In the genomic region with DNA sequence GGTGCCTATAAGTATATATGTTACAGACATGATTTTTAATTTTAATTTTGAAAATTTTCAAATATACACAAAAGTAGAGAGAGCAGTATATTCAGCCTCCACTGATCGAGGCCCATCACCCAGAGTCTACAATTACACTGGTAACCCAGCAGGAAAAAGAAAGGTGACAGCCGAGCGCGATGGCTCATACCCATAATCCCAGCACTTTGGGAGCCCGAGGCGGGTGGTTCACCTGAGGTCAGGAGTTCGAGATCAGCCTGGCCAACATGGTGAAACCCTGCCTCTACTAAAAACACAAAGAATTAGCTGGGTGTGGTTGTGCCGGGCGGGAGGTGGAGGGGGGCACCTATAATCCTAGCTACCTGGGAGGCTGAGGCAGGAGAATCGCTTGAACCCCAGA, we compare ENCODE assay signal across 1 cellular context.
TF ChIP-seq lines count a peak whose summit lies in the region.

No MANE protein-coding gene starts in this region.

TF ChIP-seq in H1, 55 proteins besides CTCF, POLR2A, EP300 and RAD21:
- TF ChIP-seq RFX5 (IDR thresholded peaks at IDR 0.05; ENCODE audit: borderline replicate concordance, low read depth, low read length) (no peak), MAFK (IDR thresholded peaks at IDR 0.05; ENCODE audit: low read depth, low read length) (no peak), TBP (IDR thresholded peaks at IDR 0.05; ENCODE audit: low read depth, low read length) (no peak), ZNF274 (IDR thresholded peaks at IDR 0.05; ENCODE audit: borderline replicate concordance, extremely low read depth, low read length) (no peak), JUN (IDR thresholded peaks at IDR 0.05; ENCODE audit: low read depth, low read length) (no peak), SIN3A (conservative IDR thresholded peaks at IDR 0.05 in 1 of 2, IDR thresholded peaks at IDR 0.05 in 1 of 2; ENCODE audit: low read depth in 1 of 2, low read length in 2 of 2) (no peak), BCL11A (IDR thresholded peaks at IDR 0.05; ENCODE audit: low read depth in 2 of 2, low read length in 2 of 2) (no peak), MAX (IDR thresholded peaks at IDR 0.05) (no peak), CEBPB (IDR thresholded peaks at IDR 0.05; ENCODE audit: low read depth, low read length) (no peak), FOSL1 (IDR thresholded peaks at IDR 0.05; ENCODE audit: insufficient read depth, low read depth, low read length) (no peak), SUZ12 (IDR thresholded peaks at IDR 0.05; ENCODE audit: low read length) (no peak), KDM1A (IDR thresholded peaks at IDR 0.05; ENCODE audit: borderline replicate concordance, low read length) (no peak), ASH2L (IDR thresholded peaks at IDR 0.05; ENCODE audit: low read length) (no peak), NANOG (IDR thresholded peaks at IDR 0.05; ENCODE audit: insufficient read depth, low read depth, low read length, poor library complexity, severe bottlenecking) (no peak), TAF7 (optimal IDR thresholded peaks at IDR 0.05; ENCODE audit: borderline replicate concordance, low read depth, low read length) (no peak)
TF ChIP-seq in H1: peak in this region for 0.
